1 cellular context compared by ENCODE assay signal in genomic region chr11:66090288-66090687, GRCh38.
TF ChIP-seq lines count a peak whose summit lies in the region.

No MANE protein-coding gene starts in this region.

TF ChIP-seq in HepG2, 621 proteins besides CTCF, POLR2A, EP300 and RAD21:
- TF ChIP-seq, protein P1, sequence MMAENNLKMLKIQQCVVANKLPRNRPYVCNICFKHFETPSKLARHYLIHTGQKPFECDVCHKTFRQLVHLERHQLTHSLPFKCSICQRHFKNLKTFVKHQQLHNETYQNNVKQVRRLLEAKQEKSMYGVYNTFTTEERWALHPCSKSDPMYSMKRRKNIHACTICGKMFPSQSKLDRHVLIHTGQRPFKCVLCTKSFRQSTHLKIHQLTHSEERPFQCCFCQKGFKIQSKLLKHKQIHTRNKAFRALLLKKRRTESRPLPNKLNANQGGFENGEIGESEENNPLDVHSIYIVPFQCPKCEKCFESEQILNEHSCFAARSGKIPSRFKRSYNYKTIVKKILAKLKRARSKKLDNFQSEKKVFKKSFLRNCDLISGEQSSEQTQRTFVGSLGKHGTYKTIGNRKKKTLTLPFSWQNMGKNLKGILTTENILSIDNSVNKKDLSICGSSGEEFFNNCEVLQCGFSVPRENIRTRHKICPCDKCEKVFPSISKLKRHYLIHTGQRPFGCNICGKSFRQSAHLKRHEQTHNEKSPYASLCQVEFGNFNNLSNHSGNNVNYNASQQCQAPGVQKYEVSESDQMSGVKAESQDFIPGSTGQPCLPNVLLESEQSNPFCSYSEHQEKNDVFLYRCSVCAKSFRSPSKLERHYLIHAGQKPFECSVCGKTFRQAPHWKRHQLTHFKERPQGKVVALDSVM (CRISPR knock-in tag; IDR thresholded peaks at IDR 0.05) = peak; percentile 92
- TF ChIP-seq ZNF121 (CRISPR knock-in tag; IDR thresholded peaks at IDR 0.05) = 0 out of 2 replicates have a peak, but pooled peaks have one; percentile 26
- peak; percentile 12; the same call in 1 of the 2 replicates for TF ChIP-seq ZNF460 (CRISPR knock-in tag; IDR thresholded peaks at IDR 0.05; ENCODE audit: borderline replicate concordance)
- TF ChIP-seq BRF2 (CRISPR knock-in tag; IDR thresholded peaks at IDR 0.05) = no peak
- no peak for TF ChIP-seq GATAD1 (CRISPR knock-in tag; IDR thresholded peaks at IDR 0.05)
- TF ChIP-seq PCBP2 (optimal IDR thresholded peaks at IDR 0.05; ENCODE audit: low read depth, low read length, poor library complexity, severe bottlenecking) = no peak
- TF ChIP-seq IKZF1 (IDR thresholded peaks at IDR 0.05) = no peak
- TF ChIP-seq ETV6 (CRISPR knock-in tag; conservative IDR thresholded peaks at IDR 0.05) = no peak
- TF ChIP-seq SIX4 (CRISPR knock-in tag; IDR thresholded peaks at IDR 0.05) = no peak
- no peak for TF ChIP-seq CENPBD1 (CRISPR knock-in tag; IDR thresholded peaks at IDR 0.05; ENCODE audit: borderline replicate concordance, low read depth)
